ENCODE assay signal across 8 cellular contexts in genomic region chr7:34165927-34166550, GRCh38.
DNase-seq lines count a peak whose midpoint lies in the region; ATAC-seq, FAIRE-seq and TF ChIP-seq lines count a peak whose summit lies in the region.

No MANE protein-coding gene starts in this region.

- no peak overlapping the region for H3K27ac Mint-ChIP-seq in nephron
- H3K27ac Mint-ChIP-seq in naive thymus-derived CD4-positive, alpha-beta T cell = no peak overlapping the region
- H3K27ac Mint-ChIP-seq in activated CD4-positive, alpha-beta T cell treated with anti-CD3 and anti-CD28 coated beads for 36 hours = no peak overlapping the region

- H3K27me3 Mint-ChIP-seq in nephron (ENCODE audit: low read depth) = peaks cover 5% of the 10 kb centered on the region
- H3K27me3 Mint-ChIP-seq in naive thymus-derived CD4-positive, alpha-beta T cell = no peaks in the 10 kb centered on the region
- no peaks in the 10 kb centered on the region for H3K27me3 Mint-ChIP-seq in activated CD4-positive, alpha-beta T cell treated with anti-CD3 and anti-CD28 coated beads for 36 hours

- no peaks in the 10 kb centered on the region for H3K4me1 ChIP-seq in naive thymus-derived CD4-positive, alpha-beta T cell (ENCODE audit: control insufficient read depth in 2 of 2, insufficient read depth in 2 of 2, low read length in 2 of 2)

- TF ChIP-seq POLR2A in NB4 (IDR thresholded peaks at IDR 0.05; ENCODE audit: extremely low read depth, insufficient read length) = no peak

- TF ChIP-seq CTCF in NB4 (IDR thresholded peaks at IDR 0.05; ENCODE audit: low read depth, low read length) (peak; percentile 73), bronchial epithelial cell (IDR thresholded peaks at IDR 0.05; ENCODE audit: insufficient read depth, low read length, severe bottlenecking) (peak; percentile 70), nephron (IDR thresholded peaks at IDR 0.05; ENCODE audit: unreplicated experiment in 3 of 3) (peak; percentile 41 to 59 (median 47))

- no peaks in the 10 kb centered on the region for H3K27me3 ChIP-seq in bronchial epithelial cell (ENCODE audit: control insufficient read depth, insufficient read depth, low read length)
- H3K27me3 ChIP-seq in naive thymus-derived CD4-positive, alpha-beta T cell (ENCODE audit: control insufficient read depth in 2 of 2, insufficient read depth in 2 of 2, low read length in 2 of 2) = no peaks in the 10 kb centered on the region

- H3K9me3 Mint-ChIP-seq in nephron = peaks cover 3% of the 10 kb centered on the region
- peaks cover 0 to 16% (median 2%) of the 10 kb centered on the region in 11 donors for H3K9me3 Mint-ChIP-seq in naive thymus-derived CD4-positive, alpha-beta T cell
- H3K9me3 Mint-ChIP-seq in activated CD4-positive, alpha-beta T cell treated with anti-CD3 and anti-CD28 coated beads for 36 hours (ENCODE audit: low read depth) = peaks cover 6% of the 10 kb centered on the region

- no peak overlapping the region for H3K27ac ChIP-seq in naive thymus-derived CD4-positive, alpha-beta T cell (ENCODE audit: low read depth, low read length)

- CTCF ChIA-PET in naive thymus-derived CD4-positive, alpha-beta T cell (lab: Charles Lee) = no interaction called here
- CTCF ChIA-PET in activated CD4-positive, alpha-beta T cell treated with anti-CD3 and anti-CD28 coated beads for 36 hours (lab: Charles Lee) = no interaction called here

- H3K36me3 ChIP-seq in bronchial epithelial cell (ENCODE audit: control insufficient read depth, insufficient read depth, low read length) = no peaks in the 10 kb centered on the region
- H3K36me3 ChIP-seq in naive thymus-derived CD4-positive, alpha-beta T cell (ENCODE audit: control insufficient read depth in 2 of 3, insufficient read depth in 3 of 3, low read length in 3 of 3) = no peaks in the 10 kb centered on the region

- no peaks in the 10 kb centered on the region for H3K36me3 Mint-ChIP-seq in nephron (ENCODE audit: low read depth)
- no peaks in the 10 kb centered on the region for H3K36me3 Mint-ChIP-seq in naive thymus-derived CD4-positive, alpha-beta T cell
- no peaks in the 10 kb centered on the region for H3K36me3 Mint-ChIP-seq in activated CD4-positive, alpha-beta T cell treated with anti-CD3 and anti-CD28 coated beads for 36 hours (ENCODE audit: low read depth)

- H3K4me3 Mint-ChIP-seq in nephron = no peak overlapping the region
- no peak overlapping the region for H3K4me3 Mint-ChIP-seq in naive thymus-derived CD4-positive, alpha-beta T cell
- H3K4me3 Mint-ChIP-seq in activated CD4-positive, alpha-beta T cell treated with anti-CD3 and anti-CD28 coated beads for 36 hours = no peak overlapping the region

- H3K4me3 ChIP-seq in NB4 (ENCODE audit: low read depth, low read length) (no peak overlapping the region), bronchial epithelial cell (ENCODE audit: low read depth, low read length) (no peak overlapping the region)
- H3K4me3 ChIP-seq in naive thymus-derived CD4-positive, alpha-beta T cell (ENCODE audit: low read length) = no peak overlapping the region

- FAIRE-seq in bronchial epithelial cell (lab: Jason Lieb, UNC) = no peak

- no peaks in the 10 kb centered on the region for H3K4me1 Mint-ChIP-seq in nephron
- no peaks in the 10 kb centered on the region for H3K4me1 Mint-ChIP-seq in naive thymus-derived CD4-positive, alpha-beta T cell
- H3K4me1 Mint-ChIP-seq in activated CD4-positive, alpha-beta T cell treated with anti-CD3 and anti-CD28 coated beads for 36 hours = no peaks in the 10 kb centered on the region

- ATAC-seq in GM18861 (IDR thresholded peaks at IDR 0.05; ENCODE audit: unreplicated experiment) = peak; percentile 74
- no peak for ATAC-seq in GM18858 (IDR thresholded peaks at IDR 0.05; ENCODE audit: unreplicated experiment)
- no peak for ATAC-seq in naive thymus-derived CD4-positive, alpha-beta T cell
- ATAC-seq in activated CD4-positive, alpha-beta T cell treated with anti-CD3 and anti-CD28 coated beads for 36 hours = no peak

- POLR2A ChIA-PET in naive thymus-derived CD4-positive, alpha-beta T cell (lab: Charles Lee) = no interaction called here
- POLR2A ChIA-PET in activated CD4-positive, alpha-beta T cell treated with anti-CD3 and anti-CD28 coated beads for 36 hours (lab: Charles Lee) = no interaction called here

- H3K9me3 ChIP-seq in naive thymus-derived CD4-positive, alpha-beta T cell (ENCODE audit: control insufficient read depth in 2 of 3, low read length in 3 of 3) = no peaks in the 10 kb centered on the region

- intact Hi-C loops in naive thymus-derived CD4-positive, alpha-beta T cell (cut with micrococcal nuclease) = no loop called here
- intact Hi-C loops in activated CD4-positive, alpha-beta T cell treated with anti-CD3 and anti-CD28 coated beads for 36 hours (cut with DNase I, micrococcal nuclease) = no loop called here

- DNase-seq in NB4 (ENCODE audit: low read depth) = peak; percentile 44
- DNase-seq in bronchial epithelial cell (ENCODE audit: low read depth) = peak; percentile 51
- DNase-seq in T-helper 1 cell = no peak
- DNase-seq in naive thymus-derived CD4-positive, alpha-beta T cell = no peak
- no peak for DNase-seq in activated CD4-positive, alpha-beta T cell treated with anti-CD3 and anti-CD28 coated beads for 36 hours

Comparison
In these comparisons a context has a peak if more than half of its experiments do, and no peak if none do; other contexts are left out.
1. DNase-seq: peak in NB4 (single experiment) and bronchial epithelial cell (single experiment); none in T-helper 1 cell (0 of 5), naive thymus-derived CD4-positive, alpha-beta T cell (0 of 9) and activated CD4-positive, alpha-beta T cell treated with anti-CD3 and anti-CD28 coated beads for 36 hours (single experiment).
2. Peak in every context shown above with its lines, with median percentiles within 50 percentile points of each other: CTCF ChIP-seq.